26 cellular contexts compared by ENCODE assay signal in genomic region chr2:6113796-6114195, GRCh38.
"Had no signal": no experiment of that assay in that cellular context is flagged by ENCODE, and none has a peak within 500 bp of the region (broad histone marks: within the 10 kb centered on the region; RNA-seq: fewer than 3 reads in every experiment).

No MANE protein-coding gene starts in this region.

- H3K36me3 ChIP-seq: breast epithelium, esophagus muscularis mucosa, pancreas, right atrium auricular region, thyroid gland, upper lobe of right lung had no signal

- DNase-seq: activated CD4-positive, alpha-beta T cell treated with anti-CD3 and anti-CD28 coated beads for 4 hours; activated CD4-positive, alpha-beta T cell treated with anti-CD3 and anti-CD28 coated beads, Interleukin-2, amount 50 U/mL, for 4 hours; activated naive CD4-positive, alpha-beta T cell; activated T-cell treated with anti-CD3 and anti-CD28 coated beads for 4 hours; activated T-cell treated with anti-CD3 and anti-CD28 coated beads, Interleukin-2, amount 50 U/mL, for 72 hours; central memory CD4-positive, alpha-beta T cell; foreskin keratinocyte; glutamatergic neuron; left cardiac atrium; left ventricle myocardium superior; naive thymus-derived CD8-positive, alpha-beta T cell; pancreas; psoas muscle; stimulated activated CD4-positive, alpha-beta T cell treated with anti-CD3 and anti-CD28 coated beads, Interleukin-1b, Interleukin-23, amount 100 ng/mL, for 48 hours; stimulated activated CD4-positive, alpha-beta T cell treated with anti-CD3 and anti-CD28 coated beads, Interleukin-4, amount 100 ng/mL, for 4 hours; stimulated activated CD8-positive, alpha-beta memory T cell treated with anti-CD3 and anti-CD28 coated beads, Interleukin-4, amount 100 ng/mL, for 48 hours; stimulated activated naive CD8-positive, alpha-beta T cell treated with anti-CD3 and anti-CD28 coated beads, Interleukin-15, amount 100 ng/mL, for 72 hours; T-helper 1 cell; thyroid gland; upper lobe of right lung had no signal

- H3K9me3 ChIP-seq: breast epithelium, esophagus muscularis mucosa, pancreas, psoas muscle, right atrium auricular region, thyroid gland, upper lobe of right lung had no signal

- H3K4me2 ChIP-seq: smooth muscle cell had no signal

- H3K27me3 ChIP-seq: breast epithelium, esophagus muscularis mucosa, foreskin keratinocyte, pancreas, right atrium auricular region, thyroid gland, upper lobe of right lung had no signal

- H3K4me3 ChIP-seq: breast epithelium, esophagus muscularis mucosa, pancreas, psoas muscle, right atrium auricular region, smooth muscle cell, thyroid gland, upper lobe of right lung had no signal

- H3K4me1 ChIP-seq: breast epithelium, esophagus muscularis mucosa, foreskin keratinocyte, pancreas, psoas muscle, right atrium auricular region, thyroid gland, upper lobe of right lung had no signal

- ATAC-seq: activated naive CD4-positive, alpha-beta T cell treated with anti-CD3 and anti-CD28 coated beads, Interleukin-2, amount 50 U/mL, for 72 hours; activated T-cell treated with anti-CD3 and anti-CD28 coated beads, Interleukin-2, amount 50 U/mL, for 72 hours; foreskin keratinocyte; left cardiac atrium; left ventricle myocardium superior; naive thymus-derived CD8-positive, alpha-beta T cell; pancreas; psoas muscle; stimulated activated memory B cell treated with anti-CD40 and anti-IgM and Interleukin-4, amounts not matched to agents 10 μg/mL and 1 μg/mL and 100 μg/mL, for 72 hours; stimulated activated naive CD8-positive, alpha-beta T cell treated with anti-CD3 and anti-CD28 coated beads, Interleukin-15, amount 100 ng/mL, for 72 hours; upper lobe of right lung had no signal

- H3K27ac ChIP-seq: breast epithelium, esophagus muscularis mucosa, foreskin keratinocyte, pancreas, psoas muscle, right atrium auricular region, thyroid gland, upper lobe of right lung had no signal
